ENCODE assay signal across 15 cellular contexts in genomic region chr4:10079951-10080873, GRCh38. TPM values are rescaled to one million over a fixed set of nuclear protein-coding genes. Genes with fewer than 3 reads are reported as not detected.
DNase-seq lines count a peak whose midpoint lies in the region; ATAC-seq, FAIRE-seq and TF ChIP-seq lines count a peak whose summit lies in the region.
"Had no signal": no experiment of that assay in that cellular context is flagged by ENCODE, and none has a peak within 500 bp of the region (broad histone marks: within the 10 kb centered on the region; RNA-seq: fewer than 3 reads in every experiment).

No MANE protein-coding gene starts in this region.

- in situ Hi-C loops in GM12878 (cut with MboI) = no loop called here

- H3K79me2 ChIP-seq in GM12878 (ENCODE audit: control insufficient read depth, insufficient read depth, low read length) = no peaks in the 10 kb centered on the region

- RAD21 ChIA-PET in GM12878 (lab: Charles Lee; ENCODE audit: unreplicated experiment) = no interaction called here

- TF ChIP-seq RAD21 in GM12878 (IDR thresholded peaks at IDR 0.05; ENCODE audit: insufficient read depth, low read depth, low read length) = no peak

- H3K9me3 Mint-ChIP-seq in natural killer cell treated with Interleukin-12 subunit alpha and Interleukin-12 subunit beta and Interleukin-15 and Interleukin-18, amount 100 ng/mL, for 72 hours = no peaks in the 10 kb centered on the region
- no peaks in the 10 kb centered on the region for H3K9me3 Mint-ChIP-seq in natural killer cell
- H3K9me3 Mint-ChIP-seq: activated naive CD4-positive, alpha-beta T cell treated with anti-CD3 and anti-CD28 coated beads, Interleukin-2, amount 50 U/mL, for 72 hours had no signal

- H3K36me3 ChIP-seq in GM12878 (ENCODE audit: control insufficient read depth in 2 of 2, insufficient read depth in 2 of 2, low read length in 1 of 2) (peaks cover 67 to 79% of the 10 kb centered on the region in 2 experiments), kidney (ENCODE audit: control insufficient read depth in 1 of 2, insufficient read depth in 2 of 2, low read length in 2 of 2) (peaks cover 71 to 85% of the 10 kb centered on the region in 2 donors), aorta (ENCODE audit: control insufficient read depth in 1 of 2, insufficient read depth in 2 of 2, low read length in 1 of 2) (peaks cover 18 to 54% of the 10 kb centered on the region in 2 donors)

- peaks cover 3% of the 10 kb centered on the region; the same call in 1 of the 2 replicates for H4K20me1 ChIP-seq in GM12878 (ENCODE audit: control insufficient read depth, insufficient read depth)

- H3K4me1 ChIP-seq in GM12878 (ENCODE audit: control insufficient read depth, insufficient read depth, low read length) (no peaks in the 10 kb centered on the region), kidney (ENCODE audit: control insufficient read depth in 1 of 2, insufficient read depth in 1 of 2, low read depth in 1 of 2, low read length in 2 of 2) (peaks cover 0 to 6% of the 10 kb centered on the region in 2 donors), aorta (ENCODE audit: control insufficient read depth in 1 of 2, insufficient read depth in 2 of 2, low read length in 2 of 2) (no peaks in the 10 kb centered on the region)

- no peak overlapping the region for H3K4me2 ChIP-seq in GM12878 (ENCODE audit: control insufficient read depth, insufficient read depth)

- no peaks in the 10 kb centered on the region for H3K9me3 ChIP-seq in GM12878 (replicated peaks; ENCODE audit: control insufficient read depth, insufficient read depth, low read length)
- H3K9me3 ChIP-seq in kidney (ENCODE audit: control insufficient read depth in 1 of 2, low read length in 2 of 2) = no peaks in the 10 kb centered on the region
- no peaks in the 10 kb centered on the region for H3K9me3 ChIP-seq in aorta (ENCODE audit: control insufficient read depth, low read length)

- SMC1A ChIA-PET in GM12878 (lab: Charles Lee; ENCODE audit: uncharacterized antibody, unreplicated experiment) = no interaction called here

- CTCF ChIA-PET in GM12878 (lab: Yijun Ruan, JAX) = no interaction called here

- POLR2A ChIA-PET in GM12878 (lab: Charles Lee) = no interaction called here

- TF ChIP-seq CTCF in natural killer cell (IDR thresholded peaks at IDR 0.05) = no peak
- TF ChIP-seq CTCF in GM12878 (IDR thresholded peaks at IDR 0.05 in 2 of 3, conservative IDR thresholded peaks at IDR 0.05 in 1 of 3; ENCODE audit: control insufficient read depth in 2 of 3, extremely low read depth in 1 of 3, insufficient read depth in 1 of 3, low read depth in 3 of 3, low read length in 3 of 3) = no peak
- TF ChIP-seq CTCF in kidney (IDR thresholded peaks at IDR 0.05; ENCODE audit: borderline replicate concordance, extremely low read depth, insufficient read depth) = no peak

- peak; percentile 37 for DNase-seq in natural killer cell treated with Interleukin-12 subunit alpha and Interleukin-12 subunit beta and Interleukin-15 and Interleukin-18, amount 100 ng/mL, for 72 hours (ENCODE audit: low spot score)
- DNase-seq in natural killer cell (no peak), GM12878 (ENCODE audit: low read depth, low spot score) (no peak), kidney (peak; percentile 68), aorta (peak; percentile 32 to 44), SIG-M5 (lab: John Stamatoyannopoulos, UW) (no peak), DMS79 treated with DMSO at 0.1 percent for 48 hours (lab: John Stamatoyannopoulos, UW) (no peak), NOMO-1 treated with DMSO at 0.1 percent for 48 hours (lab: John Stamatoyannopoulos, UW; ENCODE audit: unreplicated experiment) (no peak)
- DNase-seq: activated CD4-positive, alpha-beta T cell treated with anti-CD3 and anti-CD28 coated beads, Interleukin-2, amount 50 U/mL, for 1 hour; cortex of kidney had no signal

- ATAC-seq in natural killer cell treated with Interleukin-12 subunit alpha and Interleukin-12 subunit beta and Interleukin-15 and Interleukin-18, amount 100 ng/mL, for 72 hours = no peak
- no peak for ATAC-seq in natural killer cell
- no peak for ATAC-seq in GM12878
- ATAC-seq in aorta (ENCODE audit: low FRiP score) = no peak
- ATAC-seq: activated naive CD4-positive, alpha-beta T cell treated with anti-CD3 and anti-CD28 coated beads, Interleukin-2, amount 50 U/mL, for 72 hours; T-helper 17 cell had no signal

- peaks cover 6 to 16% of the 10 kb centered on the region in 2 donors for H3K4me1 Mint-ChIP-seq in natural killer cell treated with Interleukin-12 subunit alpha and Interleukin-12 subunit beta and Interleukin-15 and Interleukin-18, amount 100 ng/mL, for 72 hours (ENCODE audit: low read depth in 2 of 2)
- H3K4me1 Mint-ChIP-seq in natural killer cell = peaks cover 7 to 37% of the 10 kb centered on the region in 2 donors

- H3K4me3 ChIP-seq in GM12878 (no peak overlapping the region), kidney (ENCODE audit: low read length in 2 of 2) (no peak overlapping the region), aorta (ENCODE audit: low read length in 2 of 2) (no peak overlapping the region)

- H3K4me3 Mint-ChIP-seq in natural killer cell treated with Interleukin-12 subunit alpha and Interleukin-12 subunit beta and Interleukin-15 and Interleukin-18, amount 100 ng/mL, for 72 hours = no peak overlapping the region
- H3K4me3 Mint-ChIP-seq in natural killer cell = no peak overlapping the region
- H3K4me3 Mint-ChIP-seq: T-helper 17 cell had no signal

- H3K9ac ChIP-seq in GM12878 (ENCODE audit: control insufficient read depth, insufficient read depth, low read length) (no peak overlapping the region), kidney (ENCODE audit: low read length in 2 of 2) (no peak overlapping the region)

- intact Hi-C loops in natural killer cell (cut with micrococcal nuclease) = no loop called here
- intact Hi-C loops in GM12878 (cut with micrococcal nuclease; ENCODE audit: unreplicated experiment) = no loop called here
- intact Hi-C loops in kidney (cut with DNase I) = no loop called here
- intact Hi-C loops in aorta (cut with DNase I) = loop anchor here in 1 of 2 donors (5.0 kb wide), 1 partner anchor 32 kb away; no protein-coding TSS in a partner anchor

- peaks cover 17% of the 10 kb centered on the region for H3K36me3 Mint-ChIP-seq in natural killer cell treated with Interleukin-12 subunit alpha and Interleukin-12 subunit beta and Interleukin-15 and Interleukin-18, amount 100 ng/mL, for 72 hours
- no peaks in the 10 kb centered on the region for H3K36me3 Mint-ChIP-seq in natural killer cell

- WGBS in GM12878 (ENCODE audit: insufficient coverage, insufficient replicate concordance, low lambda C conversion rate, missing lambda C conversion rate) = 86% methylated on average over 13 of the region's 13 CpGs
- 81 to 86% methylated on average over 13 of the region's 13 CpGs for WGBS in aorta, 2 donors

- H3K27ac ChIP-seq in GM12878 (ENCODE audit: control insufficient read depth, insufficient read depth) (no peak overlapping the region), kidney (ENCODE audit: low read depth in 2 of 2, low read length in 2 of 2) (no peak overlapping the region), aorta (ENCODE audit: low read depth in 1 of 2, low read length in 2 of 2) (no peak overlapping the region)
- H3K27ac ChIP-seq: HL-60 had no signal

- peak overlapping the region in 1 of 2 donors; percentile 28 for H3K27ac Mint-ChIP-seq in natural killer cell treated with Interleukin-12 subunit alpha and Interleukin-12 subunit beta and Interleukin-15 and Interleukin-18, amount 100 ng/mL, for 72 hours
- H3K27ac Mint-ChIP-seq in natural killer cell = peak overlapping the region in 1 of 2 donors; percentile 83
- H3K27ac Mint-ChIP-seq: T-helper 17 cell had no signal

- no peak for TF ChIP-seq EP300 in GM12878 (IDR thresholded peaks at IDR 0.05; ENCODE audit: borderline replicate concordance in 1 of 2, control insufficient read depth in 1 of 2, low read depth in 2 of 2, low read length in 2 of 2)

- no TSS peak for BruUV-seq in GM12878 (replicated peaks; lab: Mats Ljungman, UMichigan)

- no peak for FAIRE-seq in GM12878 (lab: Jason Lieb, UNC)
- no peak for FAIRE-seq in kidney (lab: Jason Lieb, UNC)
- FAIRE-seq: G401.6, H1 had no signal

- peak; percentile 18 for TF ChIP-seq POLR2A in GM12878 (IDR thresholded peaks at IDR 0.05; ENCODE audit: low read depth, low read length)

- no peak overlapping the region for H2AFZ ChIP-seq in GM12878 (ENCODE audit: control insufficient read depth, low read depth, low read length)

- H3K27me3 ChIP-seq in GM12878 (replicated peaks in 1 of 2; ENCODE audit: control insufficient read depth in 2 of 2, insufficient read depth in 2 of 2, low read length in 1 of 2) (no peaks in the 10 kb centered on the region), aorta (ENCODE audit: control insufficient read depth in 1 of 2, insufficient read depth in 2 of 2, low read length in 1 of 2) (no peaks in the 10 kb centered on the region)

- H3K27me3 Mint-ChIP-seq in natural killer cell treated with Interleukin-12 subunit alpha and Interleukin-12 subunit beta and Interleukin-15 and Interleukin-18, amount 100 ng/mL, for 72 hours = no peaks in the 10 kb centered on the region
- H3K27me3 Mint-ChIP-seq in natural killer cell (ENCODE audit: low read depth in 2 of 2) = no peaks in the 10 kb centered on the region
- H3K27me3 Mint-ChIP-seq: T-helper 17 cell had no signal

RNA-seq across cellular contexts. Expression of gene WDR1, which starts 36.4 kb away (rescaled TPM):
- total RNA-seq in natural killer cell treated with Interleukin-12 subunit alpha and Interleukin-12 subunit beta and Interleukin-15 and Interleukin-18, amount 100 ng/mL, for 72 hours = 100 to 1,000 TPM; 550 to 559 TPM
- total RNA-seq in natural killer cell (100 to 1,000 TPM; 411 to 477 (median 468) TPM), GM12878 (2014; rRNA removed) (250 and 290 TPM in 2 replicates), GM12878 (2014; rRNA removed; fragmentation: Illumina TruSeq; extraction: Trizol) (202 and 221 TPM in 2 replicates), GM12878 (2021) (397 and 420 TPM in 2 replicates), kidney (313 TPM), aorta (100 to 1,000 TPM; 339 to 593 TPM)
- 70.7 and 75.4 TPM in 2 replicates for total RNA-seq in GM12878 (2013; cell fraction: nucleolus; rRNA removed)
- polyA plus RNA-seq in GM12878 (2011; ENCODE audit: low read depth) = 99.8 TPM
- polyA plus RNA-seq in GM12878 (2011; rRNA removed) (297 and 322 TPM in 2 replicates), GM12878 (2014; fragmentation: Illumina TruSeq; extraction: Trizol) (289 and 325 TPM in 2 replicates), GM12878 (2014; fragmentation: Nextera tagmentation; extraction: Ambion mirVana) (10 to 100 TPM; 28.5 to 57.1 TPM), GM12878 (2014; rRNA removed) (276 and 292 TPM in 2 replicates), GM12878 (2016; fragmentation: Nextera tagmentation; extraction: Ambion mirVana) (100 to 1,000 TPM; 334 to 348 TPM), kidney (ENCODE audit: insufficient read depth, low read depth, low replicate concordance) (176 TPM), aorta (100 to 1,000 TPM; 159 to 207 TPM)
- 401 and 501 TPM in 2 replicates for polyA plus RNA-seq in GM12878 (2011; cell fraction: cytosol; rRNA removed)
- 291 and 412 TPM in 2 replicates for polyA plus RNA-seq in GM12878 (2011; cell fraction: nucleus; rRNA removed)
- 164 and 182 TPM in 2 replicates for polyA plus RNA-seq in GM12878 (2012)
- polyA minus RNA-seq in GM12878 (2011; rRNA and poly(A)+ RNA removed) = 278 and 351 TPM in 2 replicates
- polyA minus RNA-seq in GM12878 (2011; cell fraction: cytosol; rRNA and poly(A)+ RNA removed) = 100.0 and 127 TPM in 2 replicates
- polyA minus RNA-seq in GM12878 (2011; cell fraction: nucleus; rRNA and poly(A)+ RNA removed) = 60.9 and 119 TPM in 2 replicates

RNA-seq across cellular contexts. Expression of gene SLC2A9, which starts 58.9 kb away (rescaled TPM):
- 1 to 10 TPM; 1.8 to 3.3 TPM for total RNA-seq in natural killer cell treated with Interleukin-12 subunit alpha and Interleukin-12 subunit beta and Interleukin-15 and Interleukin-18, amount 100 ng/mL, for 72 hours
- total RNA-seq in natural killer cell = 1 to 10 TPM; 1.5 to 5.5 (median 3.9) TPM
- total RNA-seq in GM12878 (2013; cell fraction: nucleolus; rRNA removed) = 1.5 and 1.8 TPM in 2 replicates
- total RNA-seq in GM12878 (2014; rRNA removed) = 0.28 and 0.54 TPM in 2 replicates
- total RNA-seq in GM12878 (2014; rRNA removed; fragmentation: Illumina TruSeq; extraction: Trizol) = 0.37 and 0.85 TPM in 2 replicates
- 0.43 and 1.2 TPM in 2 replicates for total RNA-seq in GM12878 (2021)
- polyA plus RNA-seq in GM12878 (2011; ENCODE audit: low read depth) = not detected
- polyA plus RNA-seq in GM12878 (2011; rRNA removed) = 1.4 and 1.5 TPM in 2 replicates
- polyA plus RNA-seq in GM12878 (2011; cell fraction: cytosol; rRNA removed) = 1.5 and 1.8 TPM in 2 replicates
- 3.8 and 4.2 TPM in 2 replicates for polyA plus RNA-seq in GM12878 (2011; cell fraction: nucleus; rRNA removed)
- polyA plus RNA-seq in GM12878 (2012) = 0.18 and 0.42 TPM in 2 replicates
- 0.24 and 0.35 TPM in 2 replicates for polyA plus RNA-seq in GM12878 (2014; fragmentation: Illumina TruSeq; extraction: Trizol)
- 1 to 10 TPM; 1.2 to 1.3 TPM for polyA plus RNA-seq in GM12878 (2014; fragmentation: Nextera tagmentation; extraction: Ambion mirVana)
- 0.46 and 0.74 TPM in 2 replicates for polyA plus RNA-seq in GM12878 (2014; rRNA removed)
- 1 to 10 TPM; 2.7 to 2.8 TPM for polyA plus RNA-seq in GM12878 (2016; fragmentation: Nextera tagmentation; extraction: Ambion mirVana)
- polyA minus RNA-seq in GM12878 (2011; rRNA and poly(A)+ RNA removed) = 2.0 and 3.6 TPM in 2 replicates
- polyA minus RNA-seq in GM12878 (2011; cell fraction: cytosol; rRNA and poly(A)+ RNA removed) = not detected in 2 replicates
- polyA minus RNA-seq in GM12878 (2011; cell fraction: nucleus; rRNA and poly(A)+ RNA removed) = 6.3 and 9.8 TPM in 2 replicates
- total RNA-seq in kidney = 47.6 TPM
- 41.5 TPM for polyA plus RNA-seq in kidney (ENCODE audit: insufficient read depth, low read depth, low replicate concordance)
- total RNA-seq in aorta = 10 to 100 TPM; 11.0 to 16.5 TPM
- polyA plus RNA-seq in aorta = 1 to 10 TPM; 2.1 to 8.1 TPM

Comparison
In these comparisons a context has a peak if more than half of its experiments do, and no peak if none do; other contexts are left out.
1. DNase-seq: peak in natural killer cell treated with Interleukin-12 subunit alpha and Interleukin-12 subunit beta and Interleukin-15 and Interleukin-18, amount 100 ng/mL, for 72 hours (single experiment), kidney (single experiment) and aorta (2 of 2); none in natural killer cell (single experiment), GM12878 (single experiment), SIG-M5 (single experiment), DMS79 treated with DMSO at 0.1 percent for 48 hours (single experiment) and NOMO-1 treated with DMSO at 0.1 percent for 48 hours (single experiment).